In the genomic region with DNA sequence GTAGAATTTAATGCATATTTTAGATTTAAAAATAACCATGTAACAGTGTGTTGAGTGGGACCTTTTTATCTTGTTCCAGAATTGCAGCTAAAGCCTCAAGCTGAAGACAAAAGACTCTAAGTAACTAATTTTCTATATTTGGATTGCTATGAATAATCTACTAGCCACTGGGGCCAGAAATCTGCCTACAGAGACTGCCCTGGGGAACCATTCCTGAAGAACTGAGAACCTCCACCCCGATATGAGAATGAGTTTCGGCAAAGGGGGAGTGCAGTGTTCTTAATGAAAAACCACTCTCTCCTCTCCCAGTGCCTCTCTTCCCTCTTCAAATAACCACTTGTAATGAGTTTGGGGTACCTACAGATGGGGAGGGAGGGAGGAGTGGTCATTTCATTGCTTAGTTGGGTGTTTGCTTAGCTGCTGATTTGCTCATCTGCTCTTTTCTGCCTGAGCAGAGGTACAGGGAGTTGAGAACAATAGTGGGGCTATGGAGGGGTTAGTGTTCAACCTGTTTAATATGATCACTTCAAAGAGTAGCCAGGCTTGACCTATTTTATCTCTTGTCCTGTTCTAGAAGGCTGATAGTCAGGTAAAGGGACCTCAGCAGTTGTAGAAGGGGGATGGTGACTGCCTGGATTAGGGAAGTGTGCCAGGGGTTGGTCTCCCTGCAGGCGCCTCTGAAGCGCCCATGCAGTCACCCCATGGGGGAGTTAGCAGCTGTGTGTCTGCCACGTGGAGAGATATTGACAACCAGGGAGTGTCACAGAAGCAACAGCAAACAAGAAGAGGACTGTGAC, we compare ENCODE assay signal across 11 cellular contexts. TPM values are rescaled to one million over a fixed set of nuclear protein-coding genes. Genes with fewer than 3 reads are reported as not detected.
A peak's percentile ranks its signal among the peaks of the same experiment; 100 is the strongest.
DNase-seq lines count a peak whose midpoint lies in the region; ATAC-seq, FAIRE-seq and TF ChIP-seq lines count a peak whose summit lies in the region.
"Had no signal": no experiment of that assay in that cellular context is flagged by ENCODE, and none has a peak within 500 bp of the region (broad histone marks: within the 10 kb centered on the region; RNA-seq: fewer than 3 reads in every experiment).

No MANE protein-coding gene starts in this region.

- H3K27ac ChIP-seq in pancreas, result no peak overlapping the region

- FAIRE-seq in GM19239 (lab: Jason Lieb, UNC), result peak; percentile 4
- no peak for FAIRE-seq in pancreas (lab: Jason Lieb, UNC)

- TF ChIP-seq CTCF in pancreas (IDR thresholded peaks at IDR 0.05), result no peak
- no peak for TF ChIP-seq CTCF in activated CD8-positive, alpha-beta T cell treated with anti-CD3 and anti-CD28 coated beads for 36 hours (IDR thresholded peaks at IDR 0.05)

- no peaks in the 10 kb centered on the region for H3K27me3 Mint-ChIP-seq in activated CD8-positive, alpha-beta T cell treated with anti-CD3 and anti-CD28 coated beads for 36 hours
- no peaks in the 10 kb centered on the region for H3K27me3 Mint-ChIP-seq in T-helper 17 cell
- H3K27me3 Mint-ChIP-seq: CD4-positive, alpha-beta memory T cell; stimulated activated naive CD8-positive, alpha-beta T cell treated with anti-CD3 and anti-CD28 coated beads, Interleukin-15, amount 100 ng/mL, for 72 hours had no signal

- H3K4me3 ChIP-seq in pancreas, result no peak overlapping the region

- WGBS in pancreas, 2 donors, result 72 to 79% methylated on average over 5 of the region's 5 CpGs

- peaks cover 6% of the 10 kb centered on the region for H3K9me3 Mint-ChIP-seq in activated CD8-positive, alpha-beta T cell treated with anti-CD3 and anti-CD28 coated beads for 36 hours

- no peaks in the 10 kb centered on the region for H3K36me3 ChIP-seq in pancreas

- H3K4me3 Mint-ChIP-seq in activated CD8-positive, alpha-beta T cell treated with anti-CD3 and anti-CD28 coated beads for 36 hours, result no peak overlapping the region
- H3K4me3 Mint-ChIP-seq in T-helper 17 cell, result no peak overlapping the region
- H3K4me3 Mint-ChIP-seq: activated T-cell treated with anti-CD3 and anti-CD28 coated beads, Interleukin-2, amount 50 U/mL, for 72 hours; CD4-positive, alpha-beta memory T cell; stimulated activated naive CD8-positive, alpha-beta T cell treated with anti-CD3 and anti-CD28 coated beads, Interleukin-15, amount 100 ng/mL, for 72 hours had no signal

- H3K4me1 Mint-ChIP-seq in activated CD8-positive, alpha-beta T cell treated with anti-CD3 and anti-CD28 coated beads for 36 hours (ENCODE audit: low read depth), result no peaks in the 10 kb centered on the region
- H3K4me1 Mint-ChIP-seq in T-helper 17 cell, result peaks cover 2% of the 10 kb centered on the region

- CTCF ChIA-PET in activated CD8-positive, alpha-beta T cell treated with anti-CD3 and anti-CD28 coated beads for 36 hours (lab: Charles Lee), result no interaction called here

- H3K4me1 ChIP-seq in pancreas, result no peaks in the 10 kb centered on the region

- H3K9me3 ChIP-seq in pancreas (no peaks in the 10 kb centered on the region), T-helper 17 cell (ENCODE audit: control insufficient read depth, low read length, poor library complexity, severe bottlenecking) (no peaks in the 10 kb centered on the region)

- no peak overlapping the region for H3K27ac Mint-ChIP-seq in activated CD8-positive, alpha-beta T cell treated with anti-CD3 and anti-CD28 coated beads for 36 hours
- no peak overlapping the region for H3K27ac Mint-ChIP-seq in T-helper 17 cell
- H3K27ac Mint-ChIP-seq: activated T-cell treated with anti-CD3 and anti-CD28 coated beads, Interleukin-2, amount 50 U/mL, for 72 hours had no signal

- POLR2A ChIA-PET in activated CD8-positive, alpha-beta T cell treated with anti-CD3 and anti-CD28 coated beads for 36 hours (lab: Charles Lee), result no interaction called here

- intact Hi-C loops in pancreas (cut with DNase I), result no loop called here
- intact Hi-C loops in activated CD8-positive, alpha-beta T cell treated with anti-CD3 and anti-CD28 coated beads for 36 hours (cut with micrococcal nuclease), result no loop called here

- H3K36me3 Mint-ChIP-seq in activated CD8-positive, alpha-beta T cell treated with anti-CD3 and anti-CD28 coated beads for 36 hours (ENCODE audit: low read depth), result peaks cover 16% of the 10 kb centered on the region
- peaks cover 6% of the 10 kb centered on the region for H3K36me3 Mint-ChIP-seq in T-helper 17 cell (ENCODE audit: low read depth)

- no peak for DNase-seq in GM19239 (ENCODE audit: insufficient read length, low spot score)
- DNase-seq in NCI-H146 (lab: John Stamatoyannopoulos, UW), result peak; percentile 80
- DNase-seq in SKM-1 treated with dmso at 0.1 percent for 144 hours (lab: John Stamatoyannopoulos, UW; ENCODE audit: unreplicated experiment), result peak; percentile 51
- DNase-seq in pancreas, result no peak
- no peak for DNase-seq in activated CD8-positive, alpha-beta T cell treated with anti-CD3 and anti-CD28 coated beads for 36 hours
- no peak for DNase-seq in stimulated activated CD4-positive, alpha-beta T cell treated with anti-CD3 and anti-CD28 coated beads, Interleukin-4, amount 100 ng/mL, for 4 hours
- DNase-seq in T-helper 17 cell, result no peak
- DNase-seq: activated T-cell treated with anti-CD3 and anti-CD28 coated beads, Interleukin-2, amount 50 U/mL, for 72 hours; CD4-positive, alpha-beta memory T cell; stimulated activated naive CD8-positive, alpha-beta T cell treated with anti-CD3 and anti-CD28 coated beads, Interleukin-15, amount 100 ng/mL, for 72 hours had no signal

- no peaks in the 10 kb centered on the region for H3K27me3 ChIP-seq in pancreas

- ATAC-seq in pancreas (peak in 3 of 4 donors; percentile 29 to 67 (median 65)), T-helper 17 cell (no peak), GM18502 (IDR thresholded peaks at IDR 0.05; ENCODE audit: poor library complexity, unreplicated experiment) (no peak)
- no peak for ATAC-seq in activated CD8-positive, alpha-beta T cell treated with anti-CD3 and anti-CD28 coated beads for 36 hours
- ATAC-seq: activated T-cell treated with anti-CD3 and anti-CD28 coated beads, Interleukin-2, amount 50 U/mL, for 72 hours; stimulated activated naive CD8-positive, alpha-beta T cell treated with anti-CD3 and anti-CD28 coated beads, Interleukin-15, amount 100 ng/mL, for 72 hours had no signal

RNA-seq across cellular contexts. Expression of a gene that starts 47.7 kb away (rescaled TPM):
- total RNA-seq in pancreas, result 1 to 10 TPM; 3.3 to 5.2 (median 3.5) TPM
- polyA plus RNA-seq in pancreas, result 1 to 10 TPM; 3.4 to 3.9 TPM
- 10 to 100 TPM in 1 of 2 experiments, 1 to 10 TPM in 1; 7.5 to 12.0 TPM for total RNA-seq in activated CD8-positive, alpha-beta T cell treated with anti-CD3 and anti-CD28 coated beads for 36 hours
- 1 to 10 TPM; 7.7 to 9.0 TPM for total RNA-seq in T-helper 17 cell

Comparison
In these comparisons a context has a peak if more than half of its experiments do, and no peak if none do; other contexts are left out.
1. DNase-seq: peak in NCI-H146 (single experiment) and SKM-1 treated with dmso at 0.1 percent for 144 hours (single experiment); none in GM19239 (single experiment), pancreas (0 of 6), activated CD8-positive, alpha-beta T cell treated with anti-CD3 and anti-CD28 coated beads for 36 hours (single experiment), stimulated activated CD4-positive, alpha-beta T cell treated with anti-CD3 and anti-CD28 coated beads, Interleukin-4, amount 100 ng/mL, for 4 hours (0 of 2) and T-helper 17 cell (0 of 3).
2. ATAC-seq: peak in pancreas (3 of 4); none in activated CD8-positive, alpha-beta T cell treated with anti-CD3 and anti-CD28 coated beads for 36 hours (single experiment), T-helper 17 cell (single experiment) and GM18502 (single experiment).